ENCODE assay signal across 11 cellular contexts in genomic region chr3:5168110-5168509, GRCh38.
"Had no signal": no experiment of that assay in that cellular context is flagged by ENCODE, and none has a peak within 500 bp of the region (broad histone marks: within the 10 kb centered on the region; RNA-seq: fewer than 3 reads in every experiment).

No MANE protein-coding gene starts in this region.

- H3K4me3 Mint-ChIP-seq: activated naive CD8-positive, alpha-beta T cell treated with anti-CD3 and anti-CD28 coated beads for 36 hours; natural killer cell had no signal

- DNase-seq: activated naive CD4-positive, alpha-beta T cell; activated naive CD8-positive, alpha-beta T cell treated with anti-CD3 and anti-CD28 coated beads for 36 hours; amniotic stem cell; natural killer cell; occipital lobe; retina; spleen; stimulated activated naive CD4-positive, alpha-beta T cell; T-helper 1 cell; thyroid gland had no signal

- H3K27me3 ChIP-seq: spleen, thyroid gland had no signal

- H3K4me3 ChIP-seq: spleen, thyroid gland had no signal

- H3K27ac ChIP-seq: thyroid gland had no signal

- H3K9me3 ChIP-seq: spleen, thyroid gland had no signal

- H3K9me3 Mint-ChIP-seq: activated naive CD8-positive, alpha-beta T cell treated with anti-CD3 and anti-CD28 coated beads for 36 hours; natural killer cell had no signal

- H3K27ac Mint-ChIP-seq: activated naive CD8-positive, alpha-beta T cell treated with anti-CD3 and anti-CD28 coated beads for 36 hours; natural killer cell had no signal

- H3K36me3 Mint-ChIP-seq: natural killer cell had no signal

- H3K27me3 Mint-ChIP-seq: activated naive CD8-positive, alpha-beta T cell treated with anti-CD3 and anti-CD28 coated beads for 36 hours had no signal

- ATAC-seq: activated CD4-positive, CD25-positive, alpha-beta regulatory T cell treated with anti-CD3 and anti-CD28 coated beads, Interleukin-2, amount 50 U/mL, for 24 hours; natural killer cell had no signal
